Comparison of ENCODE assay signal across 27 cellular contexts in the genomic region with DNA sequence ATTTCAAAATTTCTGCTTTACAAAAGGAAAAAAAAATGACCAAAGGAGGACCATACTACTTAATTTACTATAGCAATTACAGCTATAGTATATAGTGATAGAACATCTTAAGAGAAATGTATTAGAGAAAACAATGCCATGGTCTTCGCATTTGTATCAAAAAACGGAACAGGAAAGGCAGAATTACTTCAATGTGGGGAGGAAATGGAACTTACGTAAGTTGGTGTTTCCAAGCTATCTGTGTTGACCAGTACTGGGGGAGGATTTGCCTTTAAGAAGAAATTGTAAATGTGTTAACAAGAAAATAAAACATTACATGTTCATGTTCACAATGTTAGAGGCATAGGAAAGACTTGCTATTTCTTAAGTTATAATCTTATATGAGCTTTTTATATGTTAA.
DNase-seq lines count a peak whose midpoint lies in the region; TF ChIP-seq lines count a peak whose summit lies in the region.
"Had no signal": no experiment of that assay in that cellular context is flagged by ENCODE, and none has a peak within 500 bp of the region (broad histone marks: within the 10 kb centered on the region; RNA-seq: fewer than 3 reads in every experiment).

No MANE protein-coding gene starts in this region.

- 95% methylated on average over 3 of the region's 3 CpGs for WGBS in SK-N-SH (ENCODE audit: low lambda C conversion rate)

- H3K27me3 ChIP-seq in BLaER1 treated with 17β-estradiol and CSF1 and Interleukin-3, amounts not matched to agents 10 nM and 100 nM: no peaks in the 10 kb centered on the region
- H3K27me3 ChIP-seq in PC-9 (ENCODE audit: insufficient read depth, low read depth): no peaks in the 10 kb centered on the region
- H3K27me3 ChIP-seq in SK-N-SH (ENCODE audit: insufficient read depth): no peaks in the 10 kb centered on the region
- H3K27me3 ChIP-seq: adrenal gland, stomach, transverse colon had no signal

- no peak overlapping the region for H3K9ac ChIP-seq in BLaER1 treated with 17β-estradiol and CSF1 and Interleukin-3, amounts not matched to agents 10 nM and 100 nM
- H3K9ac ChIP-seq in SK-N-SH: no peak overlapping the region

- peak; percentile 14 for DNase-seq in KG1 (lab: John Stamatoyannopoulos, UW)
- no peak for DNase-seq in PC-9
- peak; percentile 15 to 33 for DNase-seq in dermis microvascular lymphatic vessel endothelial cell (ENCODE audit: low read depth in 2 of 2)
- DNase-seq in activated gamma-delta T cell (lab: John Stamatoyannopoulos, UW): no peak
- no peak for DNase-seq in hippocampal formation (lab: John Stamatoyannopoulos, UW)
- no peak for DNase-seq in Ammon's horn (ENCODE audit: low spot score)
- no peak for DNase-seq in SK-N-SH
- DNase-seq: activated B cell treated with CpG ODN at 0.5 μM for 24 hours; activated CD8-positive, alpha-beta memory T cell treated with anti-CD3 and anti-CD28 coated beads, Interleukin-2, amount 10 ng/mL, durations not matched to agents 7 days and 5 days; activated naive CD4-positive, alpha-beta T cell treated with Interleukin-2 at 50 U/mL for 16 hours; activated T-cell treated with anti-CD3 and anti-CD28 coated beads, Interleukin-2, amount 50 U/mL, for 72 hours; adrenal gland; cerebellar nuclear complex; DMS53; GDM1; left ventricle myocardium superior; naive B cell; NCI-H1092; NCI-H187; NCI-H69; nucleus accumbens; RPMI8226; stimulated activated CD8-positive, alpha-beta memory T cell treated with anti-CD3 and anti-CD28 coated beads, Interleukin-4, amount 100 ng/mL, for 48 hours; stomach; transverse colon had no signal

- no peaks in the 10 kb centered on the region; a peak in 2 of 22 replicates for H4K20me1 ChIP-seq in BLaER1 treated with 17β-estradiol and CSF1 and Interleukin-3, amounts not matched to agents 10 nM and 100 nM
- H4K20me1 ChIP-seq in PC-9 (ENCODE audit: insufficient read depth): peaks cover 40% of the 10 kb centered on the region; the same call in 1 of the 2 replicates
- H4K20me1 ChIP-seq in SK-N-SH (ENCODE audit: insufficient read depth): peaks cover 8% of the 10 kb centered on the region; the same call in 1 of the 2 replicates

- H3F3A ChIP-seq in PC-9 (ENCODE audit: insufficient read depth, low read depth) (peaks cover 49% of the 10 kb centered on the region), SK-N-SH (replicated peaks; ENCODE audit: insufficient read depth) (peaks cover 18% of the 10 kb centered on the region)

- TF ChIP-seq RAD21 in SK-N-SH (IDR thresholded peaks at IDR 0.05; ENCODE audit: low read length): no peak

- peak overlapping the region in 8 of 11 experiments; percentile 5 to 67 (median 24); a peak in 12 of 22 replicates for H3K4me2 ChIP-seq in BLaER1 treated with 17β-estradiol and CSF1 and Interleukin-3, amounts not matched to agents 10 nM and 100 nM
- H3K4me2 ChIP-seq in PC-9 (no peak overlapping the region), SK-N-SH (no peak overlapping the region)

- BruUV-seq in PC-9 (replicated peaks; lab: Mats Ljungman, UMichigan): no TSS peak

- CTCF ChIA-PET in PC-9 (lab: Charles Lee) (no interaction called here), SK-N-SH (lab: Yijun Ruan, JAX) (interaction anchor here (0.7 to 0.8 kb wide), 2 partner anchors 14 to 123 kb away, joined by 3 read pairs; no protein-coding TSS in a partner anchor)

- peak overlapping the region in 1 of 11 experiments; percentile 31; a peak in 2 of 22 replicates for H3K27ac ChIP-seq in BLaER1 treated with 17β-estradiol and CSF1 and Interleukin-3, amounts not matched to agents 10 nM and 100 nM
- H3K27ac ChIP-seq in PC-9 (peak overlapping the region; percentile 24; the same call in 1 of the 2 replicates), SK-N-SH (ENCODE audit: low read depth in 2 of 2, low read length in 1 of 2) (no peak overlapping the region)
- H3K27ac ChIP-seq: adrenal gland, transverse colon had no signal

- H3K9me2 ChIP-seq in PC-9 (ENCODE audit: insufficient read depth): no peaks in the 10 kb centered on the region
- H3K9me2 ChIP-seq in SK-N-SH: no peaks in the 10 kb centered on the region

- peaks cover 0 to 25% (median 15%) of the 10 kb centered on the region in 10 experiments; a peak in 17 of 20 replicates for H3K4me1 ChIP-seq in BLaER1 treated with 17β-estradiol and CSF1 and Interleukin-3, amounts not matched to agents 10 nM and 100 nM
- peaks cover 15% of the 10 kb centered on the region for H3K4me1 ChIP-seq in PC-9 (replicated peaks; ENCODE audit: insufficient read depth)
- peaks cover 0 to 5% of the 10 kb centered on the region in 2 experiments; a peak in 1 of 4 replicates for H3K4me1 ChIP-seq in SK-N-SH (ENCODE audit: control insufficient read depth in 1 of 2, insufficient read depth in 2 of 2, low read depth in 1 of 2, low read length in 1 of 2)

- H3K4me3 ChIP-seq in BLaER1 treated with 17β-estradiol and CSF1 and Interleukin-3, amounts not matched to agents 10 nM and 100 nM: no peak overlapping the region
- no peak overlapping the region for H3K4me3 ChIP-seq in PC-9
- H3K4me3 ChIP-seq in SK-N-SH (ENCODE audit: low read depth in 2 of 2, low read length in 1 of 2): no peak overlapping the region
- H3K4me3 ChIP-seq: adrenal gland, skin epidermis, stomach, transverse colon had no signal

- H3K79me2 ChIP-seq in PC-9 (ENCODE audit: low read depth): peaks cover 88% of the 10 kb centered on the region
- H3K79me2 ChIP-seq in SK-N-SH (ENCODE audit: insufficient read depth): peaks cover 56% of the 10 kb centered on the region

- H3K9me3 ChIP-seq in BLaER1 treated with 17β-estradiol and CSF1 and Interleukin-3, amounts not matched to agents 10 nM and 100 nM (replicated peaks in 1 of 11): peaks cover 26 to 38% (median 28%) of the 10 kb centered on the region in 11 experiments
- no peaks in the 10 kb centered on the region for H3K9me3 ChIP-seq in PC-9 (ENCODE audit: insufficient read depth, low read depth)
- H3K9me3 ChIP-seq in SK-N-SH: 0 out of 2 replicates have a peak, but pooled peaks cover under 1% of the 10 kb centered on the region
- H3K9me3 ChIP-seq: transverse colon had no signal

- no peak for TF ChIP-seq EP300 in SK-N-SH (IDR thresholded peaks at IDR 0.05; ENCODE audit: borderline replicate concordance in 1 of 2, low read depth in 1 of 2, low read length in 1 of 2)

- POLR2A ChIA-PET in PC-9 (lab: Charles Lee; ENCODE audit: unreplicated experiment): no interaction called here
- POLR2A ChIA-PET in SK-N-SH (lab: Yijun Ruan, JAX): no interaction called here

- H2AFZ ChIP-seq in PC-9 (no peak overlapping the region), SK-N-SH (ENCODE audit: low read depth) (no peak overlapping the region)

- H3K36me3 ChIP-seq in BLaER1 treated with 17β-estradiol and CSF1 and Interleukin-3, amounts not matched to agents 10 nM and 100 nM: peaks cover 29 to 62% (median 39%) of the 10 kb centered on the region in 11 experiments
- 0 out of 2 replicates have a peak, but pooled peaks cover 3% of the 10 kb centered on the region for H3K36me3 ChIP-seq in PC-9 (ENCODE audit: low read depth)
- peaks cover 3 to 33% of the 10 kb centered on the region in 2 experiments for H3K36me3 ChIP-seq in SK-N-SH (replicated peaks in 1 of 2; ENCODE audit: control insufficient read depth in 1 of 2, insufficient read depth in 2 of 2, low read length in 1 of 2)
- H3K36me3 ChIP-seq: adrenal gland, transverse colon had no signal

- TF ChIP-seq CTCF in PC-9 (conservative IDR thresholded peaks at IDR 0.05): no peak
- TF ChIP-seq CTCF in SK-N-SH (IDR thresholded peaks at IDR 0.05): no peak

- intact Hi-C loops in PC-9 (cut with micrococcal nuclease; ENCODE audit: unreplicated experiment): no loop called here

TF ChIP-seq in SK-N-SH, 30 proteins besides CTCF, POLR2A, EP300 and RAD21:
- TF ChIP-seq JUND (IDR thresholded peaks at IDR 0.05): no peak
- TF ChIP-seq RCOR1 (IDR thresholded peaks at IDR 0.05; ENCODE audit: low read length): no peak
- TF ChIP-seq TEAD4 (IDR thresholded peaks at IDR 0.05; ENCODE audit: borderline replicate concordance, insufficient read depth): no peak
- TF ChIP-seq, protein P1, sequence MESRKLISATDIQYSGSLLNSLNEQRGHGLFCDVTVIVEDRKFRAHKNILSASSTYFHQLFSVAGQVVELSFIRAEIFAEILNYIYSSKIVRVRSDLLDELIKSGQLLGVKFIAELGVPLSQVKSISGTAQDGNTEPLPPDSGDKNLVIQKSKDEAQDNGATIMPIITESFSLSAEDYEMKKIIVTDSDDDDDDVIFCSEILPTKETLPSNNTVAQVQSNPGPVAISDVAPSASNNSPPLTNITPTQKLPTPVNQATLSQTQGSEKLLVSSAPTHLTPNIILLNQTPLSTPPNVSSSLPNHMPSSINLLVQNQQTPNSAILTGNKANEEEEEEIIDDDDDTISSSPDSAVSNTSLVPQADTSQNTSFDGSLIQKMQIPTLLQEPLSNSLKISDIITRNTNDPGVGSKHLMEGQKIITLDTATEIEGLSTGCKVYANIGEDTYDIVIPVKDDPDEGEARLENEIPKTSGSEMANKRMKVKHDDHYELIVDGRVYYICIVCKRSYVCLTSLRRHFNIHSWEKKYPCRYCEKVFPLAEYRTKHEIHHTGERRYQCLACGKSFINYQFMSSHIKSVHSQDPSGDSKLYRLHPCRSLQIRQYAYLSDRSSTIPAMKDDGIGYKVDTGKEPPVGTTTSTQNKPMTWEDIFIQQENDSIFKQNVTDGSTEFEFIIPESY (IDR thresholded peaks at IDR 0.05; ENCODE audit: borderline replicate concordance, low read depth): no peak
- TF ChIP-seq FOSL2 (IDR thresholded peaks at IDR 0.05; ENCODE audit: borderline replicate concordance, low read depth): no peak
- TF ChIP-seq CHD2 (IDR thresholded peaks at IDR 0.05; ENCODE audit: low read length, partially characterized antibody): no peak
- TF ChIP-seq POLR2AphosphoS5 (IDR thresholded peaks at IDR 0.05; ENCODE audit: low read depth, low read length): no peak
- no peak for TF ChIP-seq SIN3A (IDR thresholded peaks at IDR 0.05; ENCODE audit: borderline replicate concordance, low read depth, low read length)

Comparison
In these comparisons a context has a peak if more than half of its experiments do, and no peak if none do; other contexts are left out.
1. H3K4me2 ChIP-seq: peak in BLaER1 treated with 17β-estradiol and CSF1 and Interleukin-3, amounts not matched to agents 10 nM and 100 nM (8 of 11); none in PC-9 (single experiment) and SK-N-SH (single experiment).
2. DNase-seq: peak in KG1 (single experiment) and dermis microvascular lymphatic vessel endothelial cell (2 of 2); none in PC-9 (0 of 2), activated gamma-delta T cell (single experiment), hippocampal formation (0 of 2), Ammon's horn (single experiment) and SK-N-SH (single experiment).